1 cellular context compared by ENCODE assay signal in the genomic region with DNA sequence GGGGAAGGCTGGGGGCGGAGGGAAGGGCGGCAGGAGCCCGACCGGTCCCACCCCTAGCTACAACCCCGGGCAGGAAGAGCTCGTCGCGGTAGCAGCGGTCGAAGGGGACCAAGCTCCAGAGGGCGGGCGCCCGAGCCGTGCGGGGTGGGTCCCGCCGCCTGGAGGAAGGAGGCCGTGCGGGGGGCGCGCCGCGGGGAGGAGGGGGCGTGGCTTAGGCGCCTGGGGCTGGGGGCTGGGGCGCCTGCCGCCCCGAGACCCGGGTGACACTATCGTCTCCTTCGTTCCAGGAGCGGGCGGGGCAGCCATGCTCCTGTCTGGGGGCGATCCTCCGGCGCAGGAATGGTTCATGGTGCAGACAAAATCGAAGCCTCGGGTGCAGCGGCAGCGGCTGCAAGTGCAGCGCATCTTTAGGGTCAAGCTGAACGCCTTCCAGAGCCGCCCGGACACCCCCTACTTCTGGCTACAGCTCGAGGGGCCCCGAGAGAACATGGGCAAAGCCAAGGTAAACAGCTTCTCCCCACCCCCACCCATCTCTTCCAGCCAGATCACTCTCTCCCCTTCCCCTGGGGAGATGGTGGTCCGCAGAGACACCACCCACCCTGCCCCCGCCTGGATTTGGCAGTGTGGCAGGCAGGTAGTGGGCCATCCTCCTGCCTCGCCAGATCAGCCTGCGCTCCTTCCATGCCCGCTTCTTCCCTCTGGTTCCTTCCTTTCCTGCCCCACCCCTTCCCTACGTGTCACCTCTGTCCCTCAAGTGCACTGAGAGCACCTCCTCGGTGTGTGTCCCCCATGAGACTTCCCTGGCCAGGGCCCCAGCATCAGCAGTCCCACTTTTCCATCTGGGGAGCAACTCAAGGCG.
A peak's percentile ranks its signal among the peaks of the same experiment; 100 is the strongest.
TF ChIP-seq lines count a peak whose summit lies in the region.

A gene (plus strand): TSS at position 61 of the 859 bp plus-strand sequence. CDS start 244 bp downstream, at position 305.

TF ChIP-seq in HepG2, 621 proteins besides CTCF, POLR2A, EP300 and RAD21 (continued from another document and continues in another):
- TF ChIP-seq, protein P1, sequence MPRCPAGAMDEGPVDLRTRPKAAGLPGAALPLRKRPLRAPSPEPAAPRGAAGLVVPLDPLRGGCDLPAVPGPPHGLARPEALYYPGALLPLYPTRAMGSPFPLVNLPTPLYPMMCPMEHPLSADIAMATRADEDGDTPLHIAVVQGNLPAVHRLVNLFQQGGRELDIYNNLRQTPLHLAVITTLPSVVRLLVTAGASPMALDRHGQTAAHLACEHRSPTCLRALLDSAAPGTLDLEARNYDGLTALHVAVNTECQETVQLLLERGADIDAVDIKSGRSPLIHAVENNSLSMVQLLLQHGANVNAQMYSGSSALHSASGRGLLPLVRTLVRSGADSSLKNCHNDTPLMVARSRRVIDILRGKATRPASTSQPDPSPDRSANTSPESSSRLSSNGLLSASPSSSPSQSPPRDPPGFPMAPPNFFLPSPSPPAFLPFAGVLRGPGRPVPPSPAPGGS (CRISPR knock-in tag; IDR thresholded peaks at IDR 0.05), result peak; percentile 63; the same call in 1 of the 2 replicates
- TF ChIP-seq YY1 (IDR thresholded peaks at IDR 0.05; ENCODE audit: insufficient read depth, insufficient replicate concordance, low read depth, low read length) (no peak), NCOA1 (CRISPR knock-in tag; IDR thresholded peaks at IDR 0.05) (no peak), ZNF160 (CRISPR knock-in tag; IDR thresholded peaks at IDR 0.05) (no peak), TRIM24 (CRISPR knock-in tag; IDR thresholded peaks at IDR 0.05) (no peak), XBP1 (CRISPR knock-in tag; IDR thresholded peaks at IDR 0.05) (no peak), MEIS2 (CRISPR knock-in tag; IDR thresholded peaks at IDR 0.05) (peak; percentile 46; the same call in 1 of the 2 replicates), ZMYM4 (CRISPR knock-in tag; IDR thresholded peaks at IDR 0.05) (peak; percentile 51; the same call in 1 of the 2 replicates), TCF7L2 (IDR thresholded peaks at IDR 0.05; ENCODE audit: low read depth, low read length) (no peak), ZNF563 (CRISPR knock-in tag; IDR thresholded peaks at IDR 0.05) (peak; percentile 67; the same call in 1 of the 2 replicates), SKI (IDR thresholded peaks at IDR 0.05; ENCODE audit: partially characterized antibody) (no peak), CC2D1A (CRISPR knock-in tag; IDR thresholded peaks at IDR 0.05) (no peak), TCF7 (IDR thresholded peaks at IDR 0.05; ENCODE audit: low read depth) (no peak), JARID2 (CRISPR knock-in tag; IDR thresholded peaks at IDR 0.05; ENCODE audit: insufficient replicate concordance) (no peak), FOXO1 (CRISPR knock-in tag; IDR thresholded peaks at IDR 0.05) (no peak; the same call in 1 of the 2 replicates), NR1H2 (CRISPR knock-in tag; IDR thresholded peaks at IDR 0.05; ENCODE audit: borderline replicate concordance, low read depth) (no peak), ZNF567 (CRISPR knock-in tag; IDR thresholded peaks at IDR 0.05; ENCODE audit: borderline replicate concordance) (0 out of 2 replicates have a peak, but pooled peaks have one; percentile 82), CHCHD3 (CRISPR knock-in tag; IDR thresholded peaks at IDR 0.05) (no peak), NFYB (CRISPR knock-in tag; IDR thresholded peaks at IDR 0.05) (no peak), ZNF550 (CRISPR knock-in tag; IDR thresholded peaks at IDR 0.05; ENCODE audit: borderline replicate concordance) (0 out of 2 replicates have a peak, but pooled peaks have one; percentile 69), SETDB1 (CRISPR knock-in tag; IDR thresholded peaks at IDR 0.05; ENCODE audit: borderline replicate concordance) (no peak), KDM5B (CRISPR knock-in tag; IDR thresholded peaks at IDR 0.05; ENCODE audit: borderline replicate concordance) (no peak; the same call in 1 of the 2 replicates), SP2 (CRISPR knock-in tag; IDR thresholded peaks at IDR 0.05) (peak; percentile 49; the same call in 1 of the 2 replicates), PHF8 (CRISPR knock-in tag; IDR thresholded peaks at IDR 0.05) (no peak), FOXJ3 (CRISPR knock-in tag; IDR thresholded peaks at IDR 0.05; ENCODE audit: borderline replicate concordance) (no peak), LCORL (IDR thresholded peaks at IDR 0.05) (no peak), LCORL (CRISPR knock-in tag; IDR thresholded peaks at IDR 0.05) (peak; percentile 49; the same call in 1 of the 2 replicates), TMF1 (CRISPR knock-in tag; IDR thresholded peaks at IDR 0.05; ENCODE audit: low read depth) (0 out of 2 replicates have a peak, but pooled peaks have one; percentile 17), ZNF20 (CRISPR knock-in tag; IDR thresholded peaks at IDR 0.05) (no peak), ZNF207 (IDR thresholded peaks at IDR 0.05; ENCODE audit: borderline replicate concordance) (no peak), ZFP41 (CRISPR knock-in tag; IDR thresholded peaks at IDR 0.05; ENCODE audit: borderline replicate concordance) (0 out of 2 replicates have a peak, but pooled peaks have one; percentile 32)
- TF ChIP-seq, protein P2, sequence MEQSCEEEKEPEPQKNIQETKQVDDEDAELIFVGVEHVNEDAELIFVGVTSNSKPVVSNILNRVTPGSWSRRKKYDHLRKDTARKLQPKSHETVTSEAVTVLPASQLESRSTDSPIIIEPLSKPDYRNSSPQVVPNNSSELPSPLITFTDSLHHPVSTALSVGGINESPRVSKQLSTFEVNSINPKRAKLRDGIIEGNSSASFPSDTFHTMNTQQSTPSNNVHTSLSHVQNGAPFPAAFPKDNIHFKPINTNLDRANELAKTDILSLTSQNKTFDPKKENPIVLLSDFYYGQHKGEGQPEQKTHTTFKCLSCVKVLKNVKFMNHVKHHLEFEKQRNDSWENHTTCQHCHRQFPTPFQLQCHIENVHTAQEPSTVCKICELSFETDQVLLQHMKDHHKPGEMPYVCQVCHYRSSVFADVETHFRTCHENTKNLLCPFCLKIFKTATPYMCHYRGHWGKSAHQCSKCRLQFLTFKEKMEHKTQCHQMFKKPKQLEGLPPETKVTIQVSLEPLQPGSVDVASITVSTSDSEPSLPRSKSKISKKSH (CRISPR knock-in tag; IDR thresholded peaks at IDR 0.05; ENCODE audit: borderline replicate concordance), result peak; percentile 49; the same call in 1 of the 2 replicates
- TF ChIP-seq, protein P3, sequence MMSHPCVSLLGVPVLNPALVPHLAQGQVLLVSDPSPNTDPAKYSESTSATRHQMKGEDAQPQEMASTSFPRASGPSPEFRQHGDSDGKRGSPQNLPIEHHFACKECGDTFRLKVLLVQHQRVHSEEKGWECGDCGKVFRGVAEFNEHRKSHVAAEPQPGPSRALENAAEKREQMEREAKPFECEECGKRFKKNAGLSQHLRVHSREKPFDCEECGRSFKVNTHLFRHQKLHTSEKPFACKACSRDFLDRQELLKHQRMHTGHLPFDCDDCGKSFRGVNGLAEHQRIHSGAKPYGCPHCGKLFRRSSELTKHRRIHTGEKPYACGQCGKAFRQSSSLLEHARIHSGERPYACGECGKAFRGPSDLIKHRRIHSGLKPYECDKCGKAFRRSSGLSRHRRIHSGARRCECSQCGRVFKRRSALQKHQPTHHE (CRISPR knock-in tag; IDR thresholded peaks at IDR 0.05; ENCODE audit: borderline replicate concordance), result no peak
- TF ChIP-seq, protein P4, sequence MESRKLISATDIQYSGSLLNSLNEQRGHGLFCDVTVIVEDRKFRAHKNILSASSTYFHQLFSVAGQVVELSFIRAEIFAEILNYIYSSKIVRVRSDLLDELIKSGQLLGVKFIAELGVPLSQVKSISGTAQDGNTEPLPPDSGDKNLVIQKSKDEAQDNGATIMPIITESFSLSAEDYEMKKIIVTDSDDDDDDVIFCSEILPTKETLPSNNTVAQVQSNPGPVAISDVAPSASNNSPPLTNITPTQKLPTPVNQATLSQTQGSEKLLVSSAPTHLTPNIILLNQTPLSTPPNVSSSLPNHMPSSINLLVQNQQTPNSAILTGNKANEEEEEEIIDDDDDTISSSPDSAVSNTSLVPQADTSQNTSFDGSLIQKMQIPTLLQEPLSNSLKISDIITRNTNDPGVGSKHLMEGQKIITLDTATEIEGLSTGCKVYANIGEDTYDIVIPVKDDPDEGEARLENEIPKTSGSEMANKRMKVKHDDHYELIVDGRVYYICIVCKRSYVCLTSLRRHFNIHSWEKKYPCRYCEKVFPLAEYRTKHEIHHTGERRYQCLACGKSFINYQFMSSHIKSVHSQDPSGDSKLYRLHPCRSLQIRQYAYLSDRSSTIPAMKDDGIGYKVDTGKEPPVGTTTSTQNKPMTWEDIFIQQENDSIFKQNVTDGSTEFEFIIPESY (CRISPR knock-in tag; IDR thresholded peaks at IDR 0.05), result no peak
- TF ChIP-seq, protein P5, sequence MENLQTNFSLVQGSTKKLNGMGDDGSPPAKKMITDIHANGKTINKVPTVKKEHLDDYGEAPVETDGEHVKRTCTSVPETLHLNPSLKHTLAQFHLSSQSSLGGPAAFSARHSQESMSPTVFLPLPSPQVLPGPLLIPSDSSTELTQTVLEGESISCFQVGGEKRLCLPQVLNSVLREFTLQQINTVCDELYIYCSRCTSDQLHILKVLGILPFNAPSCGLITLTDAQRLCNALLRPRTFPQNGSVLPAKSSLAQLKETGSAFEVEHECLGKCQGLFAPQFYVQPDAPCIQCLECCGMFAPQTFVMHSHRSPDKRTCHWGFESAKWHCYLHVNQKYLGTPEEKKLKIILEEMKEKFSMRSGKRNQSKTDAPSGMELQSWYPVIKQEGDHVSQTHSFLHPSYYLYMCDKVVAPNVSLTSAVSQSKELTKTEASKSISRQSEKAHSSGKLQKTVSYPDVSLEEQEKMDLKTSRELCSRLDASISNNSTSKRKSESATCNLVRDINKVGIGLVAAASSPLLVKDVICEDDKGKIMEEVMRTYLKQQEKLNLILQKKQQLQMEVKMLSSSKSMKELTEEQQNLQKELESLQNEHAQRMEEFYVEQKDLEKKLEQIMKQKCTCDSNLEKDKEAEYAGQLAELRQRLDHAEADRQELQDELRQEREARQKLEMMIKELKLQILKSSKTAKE (CRISPR knock-in tag; IDR thresholded peaks at IDR 0.05; ENCODE audit: borderline replicate concordance), result no peak
- TF ChIP-seq, protein P6, sequence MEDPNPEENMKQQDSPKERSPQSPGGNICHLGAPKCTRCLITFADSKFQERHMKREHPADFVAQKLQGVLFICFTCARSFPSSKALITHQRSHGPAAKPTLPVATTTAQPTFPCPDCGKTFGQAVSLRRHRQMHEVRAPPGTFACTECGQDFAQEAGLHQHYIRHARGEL (CRISPR knock-in tag; IDR thresholded peaks at IDR 0.05), result no peak
- TF ChIP-seq, protein P7, sequence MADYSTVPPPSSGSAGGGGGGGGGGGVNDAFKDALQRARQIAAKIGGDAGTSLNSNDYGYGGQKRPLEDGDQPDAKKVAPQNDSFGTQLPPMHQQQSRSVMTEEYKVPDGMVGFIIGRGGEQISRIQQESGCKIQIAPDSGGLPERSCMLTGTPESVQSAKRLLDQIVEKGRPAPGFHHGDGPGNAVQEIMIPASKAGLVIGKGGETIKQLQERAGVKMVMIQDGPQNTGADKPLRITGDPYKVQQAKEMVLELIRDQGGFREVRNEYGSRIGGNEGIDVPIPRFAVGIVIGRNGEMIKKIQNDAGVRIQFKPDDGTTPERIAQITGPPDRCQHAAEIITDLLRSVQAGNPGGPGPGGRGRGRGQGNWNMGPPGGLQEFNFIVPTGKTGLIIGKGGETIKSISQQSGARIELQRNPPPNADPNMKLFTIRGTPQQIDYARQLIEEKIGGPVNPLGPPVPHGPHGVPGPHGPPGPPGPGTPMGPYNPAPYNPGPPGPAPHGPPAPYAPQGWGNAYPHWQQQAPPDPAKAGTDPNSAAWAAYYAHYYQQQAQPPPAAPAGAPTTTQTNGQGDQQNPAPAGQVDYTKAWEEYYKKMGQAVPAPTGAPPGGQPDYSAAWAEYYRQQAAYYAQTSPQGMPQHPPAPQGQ (CRISPR knock-in tag; IDR thresholded peaks at IDR 0.05; ENCODE audit: borderline replicate concordance), result no peak
- TF ChIP-seq, protein P8, sequence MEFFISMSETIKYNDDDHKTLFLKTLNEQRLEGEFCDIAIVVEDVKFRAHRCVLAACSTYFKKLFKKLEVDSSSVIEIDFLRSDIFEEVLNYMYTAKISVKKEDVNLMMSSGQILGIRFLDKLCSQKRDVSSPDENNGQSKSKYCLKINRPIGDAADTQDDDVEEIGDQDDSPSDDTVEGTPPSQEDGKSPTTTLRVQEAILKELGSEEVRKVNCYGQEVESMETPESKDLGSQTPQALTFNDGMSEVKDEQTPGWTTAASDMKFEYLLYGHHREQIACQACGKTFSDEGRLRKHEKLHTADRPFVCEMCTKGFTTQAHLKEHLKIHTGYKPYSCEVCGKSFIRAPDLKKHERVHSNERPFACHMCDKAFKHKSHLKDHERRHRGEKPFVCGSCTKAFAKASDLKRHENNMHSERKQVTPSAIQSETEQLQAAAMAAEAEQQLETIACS (CRISPR knock-in tag; IDR thresholded peaks at IDR 0.05), result no peak
- TF ChIP-seq, protein P9, sequence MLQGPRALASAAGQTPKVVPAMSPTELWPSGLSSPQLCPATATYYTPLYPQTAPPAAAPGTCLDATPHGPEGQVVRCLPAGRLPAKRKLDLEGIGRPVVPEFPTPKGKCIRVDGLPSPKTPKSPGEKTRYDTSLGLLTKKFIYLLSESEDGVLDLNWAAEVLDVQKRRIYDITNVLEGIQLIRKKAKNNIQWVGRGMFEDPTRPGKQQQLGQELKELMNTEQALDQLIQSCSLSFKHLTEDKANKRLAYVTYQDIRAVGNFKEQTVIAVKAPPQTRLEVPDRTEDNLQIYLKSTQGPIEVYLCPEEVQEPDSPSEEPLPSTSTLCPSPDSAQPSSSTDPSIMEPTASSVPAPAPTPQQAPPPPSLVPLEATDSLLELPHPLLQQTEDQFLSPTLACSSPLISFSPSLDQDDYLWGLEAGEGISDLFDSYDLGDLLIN (CRISPR knock-in tag; IDR thresholded peaks at IDR 0.05; ENCODE audit: borderline replicate concordance), result no peak
- TF ChIP-seq, protein P10, sequence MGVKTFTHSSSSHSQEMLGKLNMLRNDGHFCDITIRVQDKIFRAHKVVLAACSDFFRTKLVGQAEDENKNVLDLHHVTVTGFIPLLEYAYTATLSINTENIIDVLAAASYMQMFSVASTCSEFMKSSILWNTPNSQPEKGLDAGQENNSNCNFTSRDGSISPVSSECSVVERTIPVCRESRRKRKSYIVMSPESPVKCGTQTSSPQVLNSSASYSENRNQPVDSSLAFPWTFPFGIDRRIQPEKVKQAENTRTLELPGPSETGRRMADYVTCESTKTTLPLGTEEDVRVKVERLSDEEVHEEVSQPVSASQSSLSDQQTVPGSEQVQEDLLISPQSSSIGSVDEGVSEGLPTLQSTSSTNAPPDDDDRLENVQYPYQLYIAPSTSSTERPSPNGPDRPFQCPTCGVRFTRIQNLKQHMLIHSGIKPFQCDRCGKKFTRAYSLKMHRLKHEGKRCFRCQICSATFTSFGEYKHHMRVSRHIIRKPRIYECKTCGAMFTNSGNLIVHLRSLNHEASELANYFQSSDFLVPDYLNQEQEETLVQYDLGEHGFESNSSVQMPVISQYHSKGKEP (CRISPR knock-in tag; IDR thresholded peaks at IDR 0.05), result no peak
- TF ChIP-seq, protein P11, sequence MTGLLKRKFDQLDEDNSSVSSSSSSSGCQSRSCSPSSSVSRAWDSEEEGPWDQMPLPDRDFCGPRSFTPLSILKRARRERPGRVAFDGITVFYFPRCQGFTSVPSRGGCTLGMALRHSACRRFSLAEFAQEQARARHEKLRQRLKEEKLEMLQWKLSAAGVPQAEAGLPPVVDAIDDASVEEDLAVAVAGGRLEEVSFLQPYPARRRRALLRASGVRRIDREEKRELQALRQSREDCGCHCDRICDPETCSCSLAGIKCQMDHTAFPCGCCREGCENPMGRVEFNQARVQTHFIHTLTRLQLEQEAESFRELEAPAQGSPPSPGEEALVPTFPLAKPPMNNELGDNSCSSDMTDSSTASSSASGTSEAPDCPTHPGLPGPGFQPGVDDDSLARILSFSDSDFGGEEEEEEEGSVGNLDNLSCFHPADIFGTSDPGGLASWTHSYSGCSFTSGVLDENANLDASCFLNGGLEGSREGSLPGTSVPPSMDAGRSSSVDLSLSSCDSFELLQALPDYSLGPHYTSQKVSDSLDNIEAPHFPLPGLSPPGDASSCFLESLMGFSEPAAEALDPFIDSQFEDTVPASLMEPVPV (CRISPR knock-in tag; IDR thresholded peaks at IDR 0.05), result no peak; the same call in 1 of the 2 replicates
